8 cellular contexts compared by ENCODE assay signal in the genomic region with DNA sequence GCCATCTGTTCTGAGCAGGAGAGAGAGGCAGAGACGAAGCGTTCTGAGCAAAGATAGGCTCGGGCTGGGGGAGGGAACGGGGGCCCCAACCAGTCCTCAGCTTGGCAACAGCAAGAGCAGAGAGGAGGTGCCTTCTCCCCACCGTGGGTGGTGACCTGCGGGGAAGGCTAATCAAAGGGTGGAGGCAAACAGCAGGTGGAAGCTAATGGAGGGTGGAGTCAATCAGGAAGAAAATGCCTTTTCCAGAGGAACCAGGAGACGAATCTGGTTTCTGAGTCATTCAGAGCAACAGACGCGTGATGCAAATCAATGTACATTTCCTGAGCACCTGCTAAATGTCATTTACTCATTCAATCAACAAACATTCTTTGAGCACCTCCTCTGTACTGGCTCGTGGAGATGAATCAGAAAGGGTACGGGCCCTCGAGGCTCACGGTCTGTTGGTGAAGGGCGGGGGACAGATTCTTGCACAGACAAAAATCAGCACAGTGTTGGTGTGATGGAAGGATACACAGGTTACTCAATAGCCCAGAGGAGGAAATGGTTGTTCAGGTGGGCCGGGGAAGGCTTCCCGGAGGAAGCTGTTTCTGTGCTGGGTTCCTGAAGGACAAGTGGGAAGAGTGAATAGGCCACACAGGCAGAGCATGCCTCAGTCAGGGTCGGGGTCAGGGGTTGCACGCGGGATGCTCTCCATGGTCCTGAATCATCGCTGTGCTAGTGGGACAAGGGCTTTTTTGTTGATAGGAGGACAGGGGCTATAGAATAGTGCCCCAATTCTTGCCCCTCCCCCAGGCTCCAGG. TPM values are rescaled to one million over a fixed set of nuclear protein-coding genes. Genes with fewer than 3 reads are reported as not detected.
DNase-seq lines count a peak whose midpoint lies in the region; ATAC-seq, FAIRE-seq and TF ChIP-seq lines count a peak whose summit lies in the region.

No MANE protein-coding gene starts in this region.

- no peak for TF ChIP-seq EP300 in GM12878 (IDR thresholded peaks at IDR 0.05; ENCODE audit: borderline replicate concordance in 1 of 2, control insufficient read depth in 1 of 2, low read depth in 2 of 2, low read length in 2 of 2)
- TF ChIP-seq EP300 in sigmoid colon (IDR thresholded peaks at IDR 0.05) = no peak

- H2BK12ac ChIP-seq in mesenchymal stem cell (ENCODE audit: low read length in 2 of 2) = no peak overlapping the region

- SMC1A ChIA-PET in GM12878 (lab: Charles Lee; ENCODE audit: uncharacterized antibody, unreplicated experiment) = no interaction called here

- WGBS in GM12878 (ENCODE audit: insufficient coverage, insufficient replicate concordance, low lambda C conversion rate, missing lambda C conversion rate) = 14% methylated on average over 20 of the region's 20 CpGs
- 53% methylated on average over 20 of the region's 20 CpGs for WGBS in mesenchymal stem cell
- 8 to 49% methylated on average over 20 of the region's 20 CpGs for WGBS in sigmoid colon, 2 donors
- 30 to 34% methylated on average over 20 of the region's 20 CpGs for WGBS in lower leg skin, 2 donors

- H3K9ac ChIP-seq in DND-41 (ENCODE audit: low read depth, low read length) = no peak overlapping the region
- H3K9ac ChIP-seq in GM12878 (ENCODE audit: control insufficient read depth, insufficient read depth, low read length) = no peak overlapping the region
- H3K9ac ChIP-seq in mesenchymal stem cell (ENCODE audit: low read length) = no peak overlapping the region

- no TSS peak for BruUV-seq in GM12878 (replicated peaks; lab: Mats Ljungman, UMichigan)

- H3K4me3 ChIP-seq in DND-41 (ENCODE audit: low read depth in 1 of 2, low read length in 2 of 2) (no peak overlapping the region), LNCaP clone FGC (ENCODE audit: low read depth, low read length) (no peak overlapping the region), GM12878 (no peak overlapping the region), mesenchymal stem cell (ENCODE audit: insufficient read depth in 1 of 2, low read depth in 1 of 2, low read length in 2 of 2) (no peak overlapping the region), sigmoid colon (no peak overlapping the region), lower leg skin (ENCODE audit: low read depth, poor library complexity, severe bottlenecking) (no peak overlapping the region)

- H3K27ac ChIP-seq in DND-41 (ENCODE audit: low read length) (no peak overlapping the region), GM12878 (ENCODE audit: control insufficient read depth, insufficient read depth) (no peak overlapping the region), mesenchymal stem cell (ENCODE audit: low read length, poor library complexity, severe bottlenecking) (no peak overlapping the region), sigmoid colon (no peak overlapping the region)

- no peak overlapping the region for H3K23ac ChIP-seq in mesenchymal stem cell (ENCODE audit: low read length in 2 of 2)

- no peaks in the 10 kb centered on the region for H3K27me3 ChIP-seq in DND-41 (ENCODE audit: insufficient read depth, low read length, poor library complexity)
- H3K27me3 ChIP-seq in GM12878 (replicated peaks in 1 of 2; ENCODE audit: control insufficient read depth in 2 of 2, insufficient read depth in 2 of 2, low read length in 1 of 2) = peaks cover 0 to under 1% of the 10 kb centered on the region in 2 experiments; a peak in 2 of 4 replicates
- H3K27me3 ChIP-seq in mesenchymal stem cell (ENCODE audit: control insufficient read depth in 1 of 2, insufficient read depth in 1 of 2, low read length in 2 of 2) = peaks cover 4 to 44% of the 10 kb centered on the region in 2 experiments
- H3K27me3 ChIP-seq in sigmoid colon = no peaks in the 10 kb centered on the region

- H2AFZ ChIP-seq in DND-41 (ENCODE audit: low read depth, low read length) = no peak overlapping the region
- H2AFZ ChIP-seq in GM12878 (ENCODE audit: control insufficient read depth, low read depth, low read length) = no peak overlapping the region
- H2AFZ ChIP-seq in mesenchymal stem cell (ENCODE audit: low read depth, low read length) = no peak overlapping the region

- no peak for TF ChIP-seq CTCF in DND-41 (IDR thresholded peaks at IDR 0.05; ENCODE audit: borderline replicate concordance, extremely low read depth, low read length, poor library complexity, severe bottlenecking)
- TF ChIP-seq CTCF in LNCaP clone FGC (IDR thresholded peaks at IDR 0.05; ENCODE audit: control insufficient read depth, extremely low read depth, insufficient read depth) = no peak
- no peak for TF ChIP-seq CTCF in GM12878 (IDR thresholded peaks at IDR 0.05 in 2 of 3, conservative IDR thresholded peaks at IDR 0.05 in 1 of 3; ENCODE audit: control insufficient read depth in 2 of 3, extremely low read depth in 1 of 3, insufficient read depth in 1 of 3, low read depth in 3 of 3, low read length in 3 of 3)
- no peak for TF ChIP-seq CTCF in sigmoid colon (IDR thresholded peaks at IDR 0.05)
- TF ChIP-seq CTCF in lower leg skin (IDR thresholded peaks at IDR 0.05) = no peak

- peaks cover 7% of the 10 kb centered on the region; the same call in 1 of the 2 replicates for H3K36me3 ChIP-seq in DND-41 (ENCODE audit: insufficient read depth, low read length)
- H3K36me3 ChIP-seq in GM12878 (ENCODE audit: control insufficient read depth in 2 of 2, insufficient read depth in 2 of 2, low read length in 1 of 2) = no peaks in the 10 kb centered on the region
- H3K36me3 ChIP-seq in mesenchymal stem cell (ENCODE audit: control insufficient read depth in 1 of 2, insufficient read depth in 2 of 2, low read depth in 1 of 2, low read length in 2 of 2) = no peaks in the 10 kb centered on the region
- H3K36me3 ChIP-seq in sigmoid colon = no peaks in the 10 kb centered on the region

- CTCF ChIA-PET in GM12878 (lab: Yijun Ruan, JAX) = interaction anchor here (0.6 to 0.7 kb wide), 2 partner anchors 29 to 72 kb away, joined by 3 read pairs; no protein-coding TSS in a partner anchor

- H4K20me1 ChIP-seq in DND-41 (ENCODE audit: insufficient read depth, low read length) (peaks cover 12% of the 10 kb centered on the region), GM12878 (ENCODE audit: control insufficient read depth, insufficient read depth) (no peaks in the 10 kb centered on the region)

- H3K9me3 ChIP-seq in DND-41 (ENCODE audit: insufficient read depth, low read length, severe bottlenecking) = no peaks in the 10 kb centered on the region
- no peaks in the 10 kb centered on the region for H3K9me3 ChIP-seq in GM12878 (replicated peaks; ENCODE audit: control insufficient read depth, insufficient read depth, low read length)
- H3K9me3 ChIP-seq in mesenchymal stem cell (ENCODE audit: control insufficient read depth, low read length) = no peaks in the 10 kb centered on the region
- H3K9me3 ChIP-seq in sigmoid colon = no peaks in the 10 kb centered on the region

- H3K4ac ChIP-seq in mesenchymal stem cell (ENCODE audit: low read depth in 1 of 2, low read length in 2 of 2) = no peak overlapping the region

- intact Hi-C loops in GM12878 (cut with micrococcal nuclease; ENCODE audit: unreplicated experiment) (no loop called here), sigmoid colon (cut with DNase I) (no loop called here), lower leg skin (cut with DNase I; ENCODE audit: low total_unique reads) (no loop called here)

- in situ Hi-C loops in GM12878 (cut with MboI) = no loop called here

- H2BK5ac ChIP-seq in mesenchymal stem cell (ENCODE audit: low read depth, low read length, poor library complexity, severe bottlenecking) = no peak overlapping the region

- DNase-seq in DND-41 = peak; percentile 79
- DNase-seq in LNCaP clone FGC (ENCODE audit: low read depth) = peak; percentile 23
- no peak for DNase-seq in GM12878 (ENCODE audit: low read depth, low spot score)
- peak; percentile 38 for DNase-seq in mesenchymal stem cell
- no peak for DNase-seq in cerebellum (ENCODE audit: low spot score)
- DNase-seq in sigmoid colon = no peak
- no peak for DNase-seq in lower leg skin (ENCODE audit: low spot score in 2 of 2)

- H4K8ac ChIP-seq in mesenchymal stem cell (ENCODE audit: low read length) = no peak overlapping the region

- no peaks in the 10 kb centered on the region for H3K79me1 ChIP-seq in mesenchymal stem cell (replicated peaks; ENCODE audit: low read length, poor library complexity, severe bottlenecking)

- no peak overlapping the region for H2BK15ac ChIP-seq in mesenchymal stem cell (ENCODE audit: low read depth, poor library complexity, severe bottlenecking)

- no peak overlapping the region for H2BK120ac ChIP-seq in mesenchymal stem cell (ENCODE audit: low read depth, low read length)

- ATAC-seq in DND-41 (ENCODE audit: insufficient read depth, low read depth) (peak; percentile 85), GM12878 (no peak), HG03520 (IDR thresholded peaks at IDR 0.05; ENCODE audit: unreplicated experiment) (no peak)

- H3K4me2 ChIP-seq in DND-41 (ENCODE audit: insufficient read depth, low read length) (no peak overlapping the region), GM12878 (ENCODE audit: control insufficient read depth, insufficient read depth) (no peak overlapping the region), mesenchymal stem cell (ENCODE audit: low read length, poor library complexity, severe bottlenecking) (no peak overlapping the region)

- H3K79me2 ChIP-seq in DND-41 (ENCODE audit: insufficient read depth, low read length) (no peaks in the 10 kb centered on the region), GM12878 (ENCODE audit: control insufficient read depth, insufficient read depth, low read length) (no peaks in the 10 kb centered on the region)

- H3K18ac ChIP-seq in mesenchymal stem cell (ENCODE audit: low read depth in 1 of 2, low read length in 2 of 2) = no peak overlapping the region

- TF ChIP-seq RAD21 in GM12878 (IDR thresholded peaks at IDR 0.05; ENCODE audit: insufficient read depth, low read depth, low read length) = no peak

- POLR2A ChIA-PET in GM12878 (lab: Charles Lee) = no interaction called here

- FAIRE-seq in GM12878 (lab: Jason Lieb, UNC) = no peak

- H3K4me1 ChIP-seq in DND-41 (ENCODE audit: insufficient read depth, low read length) (no peaks in the 10 kb centered on the region), GM12878 (ENCODE audit: control insufficient read depth, insufficient read depth, low read length) (peaks cover 9% of the 10 kb centered on the region), mesenchymal stem cell (ENCODE audit: control insufficient read depth, insufficient read depth, low read depth, low read length) (peaks cover 32% of the 10 kb centered on the region), sigmoid colon (peaks cover 0 to 2% (median under 1%) of the 10 kb centered on the region in 4 donors)

- TF ChIP-seq POLR2A in GM12878 (IDR thresholded peaks at IDR 0.05; ENCODE audit: low read depth, low read length) (no peak), sigmoid colon (IDR thresholded peaks at IDR 0.05) (no peak), lower leg skin (IDR thresholded peaks at IDR 0.05) (no peak)

- RAD21 ChIA-PET in GM12878 (lab: Charles Lee; ENCODE audit: unreplicated experiment) = no interaction called here

- no peak overlapping the region for H4K91ac ChIP-seq in mesenchymal stem cell (ENCODE audit: low read length)

- H3K14ac ChIP-seq in mesenchymal stem cell (ENCODE audit: low read length in 2 of 2) = no peak overlapping the region

- H2AK5ac ChIP-seq in mesenchymal stem cell (ENCODE audit: low read length, severe bottlenecking) = no peak overlapping the region

RNA-seq across cellular contexts. Expression of a gene that starts 5.7 kb away (rescaled TPM):
- not detected in 2 replicates for total RNA-seq in GM12878 (2013; cell fraction: nucleolus; rRNA removed)
- 0.17 and 0.82 TPM in 2 replicates for total RNA-seq in GM12878 (2014; rRNA removed)
- total RNA-seq in GM12878 (2014; rRNA removed; fragmentation: Illumina TruSeq; extraction: Trizol) = 0.09 TPM in 2 replicates
- total RNA-seq in GM12878 (2021) = 0.28 and 0.56 TPM in 2 replicates
- not detected for polyA plus RNA-seq in GM12878 (2011; ENCODE audit: low read depth)
- polyA plus RNA-seq in GM12878 (2011; rRNA removed) = 0.04 TPM in 1 of 2 replicates, not detected in the other
- 0.06 and 0.18 TPM in 2 replicates for polyA plus RNA-seq in GM12878 (2011; cell fraction: cytosol; rRNA removed)
- 0.25 TPM in 2 replicates for polyA plus RNA-seq in GM12878 (2011; cell fraction: nucleus; rRNA removed)
- polyA plus RNA-seq in GM12878 (2012) = 0.50 and 0.79 TPM in 2 replicates
- polyA plus RNA-seq in GM12878 (2014; fragmentation: Illumina TruSeq; extraction: Trizol) = 0.15 TPM in 1 of 2 replicates, not detected in the other
- polyA plus RNA-seq in GM12878 (2014; fragmentation: Nextera tagmentation; extraction: Ambion mirVana) = not detected
- 0.29 and 0.53 TPM in 2 replicates for polyA plus RNA-seq in GM12878 (2014; rRNA removed)
- 1 to 10 TPM in 1 of 2 experiments, under 1 TPM in 1; 0.49 to 1.1 TPM for polyA plus RNA-seq in GM12878 (2016; fragmentation: Nextera tagmentation; extraction: Ambion mirVana)
- not detected in 2 replicates for polyA minus RNA-seq in GM12878 (2011; rRNA and poly(A)+ RNA removed)
- not detected in 2 replicates for polyA minus RNA-seq in GM12878 (2011; cell fraction: cytosol; rRNA and poly(A)+ RNA removed)
- not detected in 2 replicates for polyA minus RNA-seq in GM12878 (2011; cell fraction: nucleus; rRNA and poly(A)+ RNA removed)
- 0.01 TPM for polyA plus RNA-seq in mesenchymal stem cell (2013, experiment 1 of 2)
- not detected for polyA plus RNA-seq in mesenchymal stem cell (2013, experiment 2 of 2)
- 38.7 TPM for total RNA-seq in cerebellum
- 10 to 100 TPM in 1 of 4 donors, 1 to 10 TPM in 3; 5.3 to 10.8 (median 8.3) TPM for total RNA-seq in sigmoid colon
- 10 to 100 TPM in 2 of 3 donors, 1 to 10 TPM in 1; 6.6 to 40.5 (median 12.0) TPM for polyA plus RNA-seq in sigmoid colon
- total RNA-seq in lower leg skin = 100 to 1,000 TPM in 1 of 4 donors, 10 to 100 TPM in 3; 74.9 to 132 (median 87.5) TPM

RNA-seq across cellular contexts. Expression of a gene that starts 59.2 kb away (rescaled TPM):
- 0.23 and 0.29 TPM in 2 replicates for total RNA-seq in GM12878 (2013; cell fraction: nucleolus; rRNA removed)
- total RNA-seq in GM12878 (2014; rRNA removed) (2.6 and 3.3 TPM in 2 replicates), GM12878 (2014; rRNA removed; fragmentation: Illumina TruSeq; extraction: Trizol) (0.51 and 0.89 TPM in 2 replicates), GM12878 (2021) (2.0 and 2.3 TPM in 2 replicates), cerebellum (1.00 TPM), sigmoid colon (not detected), lower leg skin (under 1 TPM in 2 of 4 donors, not detected in 2; 0.16 to 0.56 TPM)
- not detected for polyA plus RNA-seq in GM12878 (2011; ENCODE audit: low read depth)
- polyA plus RNA-seq in GM12878 (2011; rRNA removed) (0.16 and 0.35 TPM in 2 replicates), GM12878 (2014; fragmentation: Illumina TruSeq; extraction: Trizol) (0.29 and 0.50 TPM in 2 replicates), GM12878 (2014; fragmentation: Nextera tagmentation; extraction: Ambion mirVana) (under 1 TPM; 0.24 TPM), GM12878 (2014; rRNA removed) (2.2 and 2.3 TPM in 2 replicates), GM12878 (2016; fragmentation: Nextera tagmentation; extraction: Ambion mirVana) (1 to 10 TPM; 1.0 to 2.3 TPM), sigmoid colon (1 to 10 TPM in 1 of 3 donors, not detected in 2; 1.6 TPM)
- 0.49 and 0.57 TPM in 2 replicates for polyA plus RNA-seq in GM12878 (2011; cell fraction: cytosol; rRNA removed)
- polyA plus RNA-seq in GM12878 (2011; cell fraction: nucleus; rRNA removed) = 1.0 and 1.2 TPM in 2 replicates
- 0.51 and 0.80 TPM in 2 replicates for polyA plus RNA-seq in GM12878 (2012)
- polyA minus RNA-seq in GM12878 (2011; rRNA and poly(A)+ RNA removed) = 0.29 and 0.31 TPM in 2 replicates
- polyA minus RNA-seq in GM12878 (2011; cell fraction: cytosol; rRNA and poly(A)+ RNA removed) = not detected in 2 replicates
- 0.24 and 0.86 TPM in 2 replicates for polyA minus RNA-seq in GM12878 (2011; cell fraction: nucleus; rRNA and poly(A)+ RNA removed)
- polyA plus RNA-seq in mesenchymal stem cell (2013, experiment 1 of 2) = not detected
- polyA plus RNA-seq in mesenchymal stem cell (2013, experiment 2 of 2) = not detected

Comparison
In these comparisons a context has a peak if more than half of its experiments do, and no peak if none do; other contexts are left out.
1. DNase-seq: peak in DND-41 (single experiment), LNCaP clone FGC (single experiment) and mesenchymal stem cell (single experiment); none in GM12878 (single experiment), cerebellum (single experiment), sigmoid colon (single experiment) and lower leg skin (0 of 2).